10 cellular contexts compared by ENCODE assay signal in genomic region chr5:172559004-172559932, GRCh38.
A peak's percentile ranks its signal among the peaks of the same experiment; 100 is the strongest.
DNase-seq lines count a peak whose midpoint lies in the region; ATAC-seq and TF ChIP-seq lines count a peak whose summit lies in the region.
"Had no signal": no experiment of that assay in that cellular context is flagged by ENCODE, and none has a peak within 500 bp of the region (broad histone marks: within the 10 kb centered on the region; RNA-seq: fewer than 3 reads in every experiment).

No MANE protein-coding gene starts in this region.

- peaks cover 0 to 2% (median 0%) of the 10 kb centered on the region in 8 donors for H3K9me3 Mint-ChIP-seq in CD4-positive, alpha-beta memory T cell
- H3K9me3 Mint-ChIP-seq: CD8-positive, alpha-beta T cell had no signal

- H4K20me1 ChIP-seq in PC-3 (ENCODE audit: low read length), result no peaks in the 10 kb centered on the region
- no peaks in the 10 kb centered on the region for H4K20me1 ChIP-seq in osteoblast (ENCODE audit: insufficient read depth, low read length)

- H3K79me2 ChIP-seq in PC-3 (ENCODE audit: low read length) (no peaks in the 10 kb centered on the region), osteoblast (ENCODE audit: insufficient read depth, low read length) (no peaks in the 10 kb centered on the region)

- H3K27ac ChIP-seq in PC-3 (ENCODE audit: low read length) (no peak overlapping the region), osteoblast (ENCODE audit: low read depth, low read length) (peak overlapping the region; percentile 48)
- H3K27ac ChIP-seq in CD4-positive, alpha-beta memory T cell (ENCODE audit: low read depth, low read length), result no peak overlapping the region

- H3F3A ChIP-seq in PC-3 (ENCODE audit: low read length, unreplicated experiment), result no peaks in the 10 kb centered on the region

- H3K4me3 ChIP-seq in PC-3 (ENCODE audit: low read length) (peak overlapping the region; percentile 31; the same call in 1 of the 2 replicates), osteoblast (ENCODE audit: insufficient read depth, low read length) (peak overlapping the region; percentile 64)
- H3K4me3 ChIP-seq in CD4-positive, alpha-beta memory T cell (ENCODE audit: low read length in 2 of 2), result no peak overlapping the region

- H3K27me3 ChIP-seq in PC-3 (ENCODE audit: low read length), result peaks cover 25% of the 10 kb centered on the region
- H3K27me3 ChIP-seq in osteoblast (ENCODE audit: insufficient read depth, low read length), result peaks cover 29% of the 10 kb centered on the region
- H3K27me3 ChIP-seq in CD4-positive, alpha-beta memory T cell (ENCODE audit: insufficient read depth, low read length), result no peaks in the 10 kb centered on the region

- H3K27ac Mint-ChIP-seq in CD4-positive, alpha-beta memory T cell, result no peak overlapping the region
- H3K27ac Mint-ChIP-seq: CD8-positive, alpha-beta T cell had no signal

- H3K36me3 Mint-ChIP-seq in CD4-positive, alpha-beta memory T cell, result no peaks in the 10 kb centered on the region
- H3K36me3 Mint-ChIP-seq: CD8-positive, alpha-beta T cell had no signal

- POLR2A ChIA-PET in PC-3 (lab: Charles Lee; ENCODE audit: unreplicated experiment), result interaction anchor here (0.6 kb wide), 1 partner anchor 1726 kb away, joined by 3 read pairs; no protein-coding TSS in a partner anchor
- POLR2A ChIA-PET in CD4-positive, alpha-beta memory T cell (lab: Charles Lee; ENCODE audit: partially characterized antibody), result no interaction called here

- no peaks in the 10 kb centered on the region for H3K9me2 ChIP-seq in PC-3 (replicated peaks; ENCODE audit: low read length)

- H3K4me1 ChIP-seq in PC-3 (ENCODE audit: insufficient read depth, low read length) (peaks cover 3% of the 10 kb centered on the region; the same call in 1 of the 2 replicates), osteoblast (ENCODE audit: insufficient read depth, low read length) (peaks cover 11% of the 10 kb centered on the region)
- H3K4me1 ChIP-seq in CD4-positive, alpha-beta memory T cell (ENCODE audit: insufficient read depth, low read length), result no peaks in the 10 kb centered on the region

- no peaks in the 10 kb centered on the region for H3K36me3 ChIP-seq in PC-3 (ENCODE audit: low read depth, low read length)
- H3K36me3 ChIP-seq in osteoblast (ENCODE audit: insufficient read depth, low read length), result no peaks in the 10 kb centered on the region
- no peaks in the 10 kb centered on the region for H3K36me3 ChIP-seq in CD4-positive, alpha-beta memory T cell (ENCODE audit: insufficient read depth, low read length)

- CTCF ChIA-PET in PC-3 (lab: Charles Lee), result no interaction called here
- CTCF ChIA-PET in CD4-positive, alpha-beta memory T cell (lab: Charles Lee; ENCODE audit: partially characterized antibody), result no interaction called here

- no peak for TF ChIP-seq CTCF in PC-3 (conservative IDR thresholded peaks at IDR 0.05; ENCODE audit: low read depth, low read length)
- no peak for TF ChIP-seq CTCF in osteoblast (IDR thresholded peaks at IDR 0.05; ENCODE audit: extremely low read depth, low read depth, low read length)

- intact Hi-C loops in PC-3 (cut with micrococcal nuclease), result no loop called here
- intact Hi-C loops in CD4-positive, alpha-beta memory T cell (cut with micrococcal nuclease), result no loop called here

- H3K4me2 ChIP-seq in PC-3 (ENCODE audit: low read length) (peak overlapping the region; percentile 58), osteoblast (ENCODE audit: insufficient read depth, low read length) (peak overlapping the region; percentile 88)

- H3K9me3 ChIP-seq in PC-3 (ENCODE audit: low read length), result no peaks in the 10 kb centered on the region
- H3K9me3 ChIP-seq in osteoblast (ENCODE audit: low read depth, low read length), result no peaks in the 10 kb centered on the region
- no peaks in the 10 kb centered on the region for H3K9me3 ChIP-seq in CD4-positive, alpha-beta memory T cell (ENCODE audit: control insufficient read depth in 1 of 2, low read length in 2 of 2)

- peak; percentile 81 for DNase-seq in AG08396 (ENCODE audit: low spot score)
- peak; percentile 80 for DNase-seq in PC-3
- DNase-seq in fibroblast of gingiva (ENCODE audit: low read depth), result peak; percentile 51
- peak; percentile 98 for DNase-seq in osteoblast (ENCODE audit: insufficient read length, low spot score, missing footprints)
- no peak for DNase-seq in foreskin melanocyte
- no peak for DNase-seq in NCI-H1417 (lab: John Stamatoyannopoulos, UW)
- DNase-seq in CD4-positive, alpha-beta memory T cell, result no peak
- DNase-seq: CD8-positive, alpha-beta T cell; NCI-H1417 treated with DMSO at 0.1 percent for 48 hours had no signal

- H3K9ac ChIP-seq in PC-3 (ENCODE audit: low read length), result no peak overlapping the region

- BruUV-seq in PC-3 (replicated peaks; lab: Mats Ljungman, UMichigan), result no TSS peak

- no peaks in the 10 kb centered on the region for H3K4me1 Mint-ChIP-seq in CD4-positive, alpha-beta memory T cell

- peak; percentile 81 for ATAC-seq in PC-3
- no peak for ATAC-seq in GM19463 (IDR thresholded peaks at IDR 0.05; ENCODE audit: unreplicated experiment)
- ATAC-seq: CD8-positive, alpha-beta T cell had no signal

- H3K4me3 Mint-ChIP-seq in CD4-positive, alpha-beta memory T cell, result no peak overlapping the region
- H3K4me3 Mint-ChIP-seq: CD8-positive, alpha-beta T cell had no signal

- peaks cover 11 to 21% of the 10 kb centered on the region in 2 donors for H3K27me3 Mint-ChIP-seq in CD4-positive, alpha-beta memory T cell

- H2AFZ ChIP-seq in PC-3 (ENCODE audit: low read length), result no peak overlapping the region
- peak overlapping the region; percentile 83 for H2AFZ ChIP-seq in osteoblast (ENCODE audit: low read length)

Comparison
In these comparisons a context has a peak if more than half of its experiments do, and no peak if none do; other contexts are left out.
1. DNase-seq: peak in AG08396 (single experiment), PC-3 (single experiment), fibroblast of gingiva (single experiment) and osteoblast (single experiment); none in foreskin melanocyte (single experiment), NCI-H1417 (0 of 3) and CD4-positive, alpha-beta memory T cell (0 of 5).
2. H3K4me3 ChIP-seq: peak in PC-3 (single experiment) and osteoblast (single experiment); none in CD4-positive, alpha-beta memory T cell (0 of 2).